In the genomic region with DNA sequence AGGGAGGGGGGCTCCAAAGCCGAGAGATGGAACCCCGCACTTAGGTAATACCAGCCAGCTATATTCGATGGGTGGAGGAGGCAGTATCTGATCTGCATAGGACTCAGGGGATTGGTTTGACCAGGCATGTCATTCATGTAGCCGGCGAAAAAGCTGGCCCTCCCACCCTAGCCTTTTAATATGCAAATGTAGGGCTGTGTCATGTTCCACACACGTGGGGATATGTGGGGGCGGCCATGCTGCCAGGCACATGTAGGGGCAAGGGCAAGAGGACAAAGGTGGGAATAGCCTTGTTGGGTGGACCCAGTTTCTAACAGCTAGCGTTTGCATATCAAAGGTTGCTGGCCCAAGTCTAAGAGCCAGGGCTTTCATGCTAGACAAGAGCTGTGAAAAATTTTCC, we compare ENCODE assay signal across 1 cellular context.
A peak's percentile ranks its signal among the peaks of the same experiment; 100 is the strongest.
TF ChIP-seq lines count a peak whose summit lies in the region.

No MANE protein-coding gene starts in this region.

TF ChIP-seq in K562, 482 proteins besides CTCF, POLR2A, EP300 and RAD21 (continued from another document and continues in another):
- TF ChIP-seq, protein P1, sequence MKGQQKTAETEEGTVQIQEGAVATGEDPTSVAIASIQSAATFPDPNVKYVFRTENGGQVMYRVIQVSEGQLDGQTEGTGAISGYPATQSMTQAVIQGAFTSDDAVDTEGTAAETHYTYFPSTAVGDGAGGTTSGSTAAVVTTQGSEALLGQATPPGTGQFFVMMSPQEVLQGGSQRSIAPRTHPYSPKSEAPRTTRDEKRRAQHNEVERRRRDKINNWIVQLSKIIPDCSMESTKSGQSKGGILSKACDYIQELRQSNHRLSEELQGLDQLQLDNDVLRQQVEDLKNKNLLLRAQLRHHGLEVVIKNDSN (CRISPR knock-in tag; IDR thresholded peaks at IDR 0.05) = peak; percentile 20; the same call in 1 of the 2 replicates
- TF ChIP-seq, protein P2, sequence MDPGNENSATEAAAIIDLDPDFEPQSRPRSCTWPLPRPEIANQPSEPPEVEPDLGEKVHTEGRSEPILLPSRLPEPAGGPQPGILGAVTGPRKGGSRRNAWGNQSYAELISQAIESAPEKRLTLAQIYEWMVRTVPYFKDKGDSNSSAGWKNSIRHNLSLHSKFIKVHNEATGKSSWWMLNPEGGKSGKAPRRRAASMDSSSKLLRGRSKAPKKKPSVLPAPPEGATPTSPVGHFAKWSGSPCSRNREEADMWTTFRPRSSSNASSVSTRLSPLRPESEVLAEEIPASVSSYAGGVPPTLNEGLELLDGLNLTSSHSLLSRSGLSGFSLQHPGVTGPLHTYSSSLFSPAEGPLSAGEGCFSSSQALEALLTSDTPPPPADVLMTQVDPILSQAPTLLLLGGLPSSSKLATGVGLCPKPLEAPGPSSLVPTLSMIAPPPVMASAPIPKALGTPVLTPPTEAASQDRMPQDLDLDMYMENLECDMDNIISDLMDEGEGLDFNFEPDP (CRISPR knock-in tag; IDR thresholded peaks at IDR 0.05) = no peak
- TF ChIP-seq SREBF1 (IDR thresholded peaks at IDR 0.05; ENCODE audit: borderline replicate concordance, low read depth, low read length) (no peak), IFI16 (CRISPR knock-in tag; IDR thresholded peaks at IDR 0.05) (no peak), PTRF (tag; IDR thresholded peaks at IDR 0.05) (no peak), SRF (CRISPR knock-in tag; IDR thresholded peaks at IDR 0.05) (no peak), RFX1 (IDR thresholded peaks at IDR 0.05) (no peak), ZC3H4 (CRISPR knock-in tag; IDR thresholded peaks at IDR 0.05; ENCODE audit: borderline replicate concordance) (no peak), ZNF764 (CRISPR knock-in tag; IDR thresholded peaks at IDR 0.05; ENCODE audit: low read depth) (no peak), ESRRB (CRISPR knock-in tag; IDR thresholded peaks at IDR 0.05; ENCODE audit: borderline replicate concordance) (no peak), GATAD2B (IDR thresholded peaks at IDR 0.05; ENCODE audit: borderline replicate concordance) (no peak), FUS (optimal IDR thresholded peaks at IDR 0.05; ENCODE audit: low read depth, low read length) (no peak), HIVEP1 (CRISPR knock-in tag; IDR thresholded peaks at IDR 0.05) (no peak), HNRNPH1 (optimal IDR thresholded peaks at IDR 0.05; ENCODE audit: low read depth, low read length) (no peak), RHOXF2B (CRISPR knock-in tag; conservative IDR thresholded peaks at IDR 0.05) (no peak), DDX20 (tag; IDR thresholded peaks at IDR 0.05; ENCODE audit: low read depth) (no peak), ZNF41 (CRISPR knock-in tag; conservative IDR thresholded peaks at IDR 0.05) (no peak), XRCC3 (IDR thresholded peaks at IDR 0.05) (no peak), EP400 (IDR thresholded peaks at IDR 0.05) (peak; percentile 85), ZFPM2 (CRISPR knock-in tag; IDR thresholded peaks at IDR 0.05) (no peak), PTBP1 (IDR thresholded peaks at IDR 0.05; ENCODE audit: low read depth, low read length) (no peak), ZNF717 (CRISPR knock-in tag; IDR thresholded peaks at IDR 0.05) (no peak), ZNF445 (CRISPR knock-in tag; IDR thresholded peaks at IDR 0.05; ENCODE audit: low read depth) (no peak), PHB2 (IDR thresholded peaks at IDR 0.05; ENCODE audit: low read depth) (no peak), SMARCA5 (IDR thresholded peaks at IDR 0.05) (no peak), YY1 (IDR thresholded peaks at IDR 0.05; ENCODE audit: borderline replicate concordance in 1 of 3, control insufficient read depth in 1 of 3, extremely low read depth in 1 of 3, insufficient read depth in 3 of 3, insufficient read length in 1 of 3, insufficient replicate concordance in 2 of 3, low read depth in 1 of 3, low read length in 2 of 3) (peak; percentile 81 to 93 (median 82))
- TF ChIP-seq, protein P3, sequence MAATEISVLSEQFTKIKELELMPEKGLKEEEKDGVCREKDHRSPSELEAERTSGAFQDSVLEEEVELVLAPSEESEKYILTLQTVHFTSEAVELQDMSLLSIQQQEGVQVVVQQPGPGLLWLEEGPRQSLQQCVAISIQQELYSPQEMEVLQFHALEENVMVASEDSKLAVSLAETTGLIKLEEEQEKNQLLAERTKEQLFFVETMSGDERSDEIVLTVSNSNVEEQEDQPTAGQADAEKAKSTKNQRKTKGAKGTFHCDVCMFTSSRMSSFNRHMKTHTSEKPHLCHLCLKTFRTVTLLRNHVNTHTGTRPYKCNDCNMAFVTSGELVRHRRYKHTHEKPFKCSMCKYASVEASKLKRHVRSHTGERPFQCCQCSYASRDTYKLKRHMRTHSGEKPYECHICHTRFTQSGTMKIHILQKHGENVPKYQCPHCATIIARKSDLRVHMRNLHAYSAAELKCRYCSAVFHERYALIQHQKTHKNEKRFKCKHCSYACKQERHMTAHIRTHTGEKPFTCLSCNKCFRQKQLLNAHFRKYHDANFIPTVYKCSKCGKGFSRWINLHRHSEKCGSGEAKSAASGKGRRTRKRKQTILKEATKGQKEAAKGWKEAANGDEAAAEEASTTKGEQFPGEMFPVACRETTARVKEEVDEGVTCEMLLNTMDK (IDR thresholded peaks at IDR 0.05; ENCODE audit: borderline replicate concordance, insufficient read depth, low read depth, low read length, poor library complexity, severe bottlenecking) = no peak
- TF ChIP-seq, protein P4, sequence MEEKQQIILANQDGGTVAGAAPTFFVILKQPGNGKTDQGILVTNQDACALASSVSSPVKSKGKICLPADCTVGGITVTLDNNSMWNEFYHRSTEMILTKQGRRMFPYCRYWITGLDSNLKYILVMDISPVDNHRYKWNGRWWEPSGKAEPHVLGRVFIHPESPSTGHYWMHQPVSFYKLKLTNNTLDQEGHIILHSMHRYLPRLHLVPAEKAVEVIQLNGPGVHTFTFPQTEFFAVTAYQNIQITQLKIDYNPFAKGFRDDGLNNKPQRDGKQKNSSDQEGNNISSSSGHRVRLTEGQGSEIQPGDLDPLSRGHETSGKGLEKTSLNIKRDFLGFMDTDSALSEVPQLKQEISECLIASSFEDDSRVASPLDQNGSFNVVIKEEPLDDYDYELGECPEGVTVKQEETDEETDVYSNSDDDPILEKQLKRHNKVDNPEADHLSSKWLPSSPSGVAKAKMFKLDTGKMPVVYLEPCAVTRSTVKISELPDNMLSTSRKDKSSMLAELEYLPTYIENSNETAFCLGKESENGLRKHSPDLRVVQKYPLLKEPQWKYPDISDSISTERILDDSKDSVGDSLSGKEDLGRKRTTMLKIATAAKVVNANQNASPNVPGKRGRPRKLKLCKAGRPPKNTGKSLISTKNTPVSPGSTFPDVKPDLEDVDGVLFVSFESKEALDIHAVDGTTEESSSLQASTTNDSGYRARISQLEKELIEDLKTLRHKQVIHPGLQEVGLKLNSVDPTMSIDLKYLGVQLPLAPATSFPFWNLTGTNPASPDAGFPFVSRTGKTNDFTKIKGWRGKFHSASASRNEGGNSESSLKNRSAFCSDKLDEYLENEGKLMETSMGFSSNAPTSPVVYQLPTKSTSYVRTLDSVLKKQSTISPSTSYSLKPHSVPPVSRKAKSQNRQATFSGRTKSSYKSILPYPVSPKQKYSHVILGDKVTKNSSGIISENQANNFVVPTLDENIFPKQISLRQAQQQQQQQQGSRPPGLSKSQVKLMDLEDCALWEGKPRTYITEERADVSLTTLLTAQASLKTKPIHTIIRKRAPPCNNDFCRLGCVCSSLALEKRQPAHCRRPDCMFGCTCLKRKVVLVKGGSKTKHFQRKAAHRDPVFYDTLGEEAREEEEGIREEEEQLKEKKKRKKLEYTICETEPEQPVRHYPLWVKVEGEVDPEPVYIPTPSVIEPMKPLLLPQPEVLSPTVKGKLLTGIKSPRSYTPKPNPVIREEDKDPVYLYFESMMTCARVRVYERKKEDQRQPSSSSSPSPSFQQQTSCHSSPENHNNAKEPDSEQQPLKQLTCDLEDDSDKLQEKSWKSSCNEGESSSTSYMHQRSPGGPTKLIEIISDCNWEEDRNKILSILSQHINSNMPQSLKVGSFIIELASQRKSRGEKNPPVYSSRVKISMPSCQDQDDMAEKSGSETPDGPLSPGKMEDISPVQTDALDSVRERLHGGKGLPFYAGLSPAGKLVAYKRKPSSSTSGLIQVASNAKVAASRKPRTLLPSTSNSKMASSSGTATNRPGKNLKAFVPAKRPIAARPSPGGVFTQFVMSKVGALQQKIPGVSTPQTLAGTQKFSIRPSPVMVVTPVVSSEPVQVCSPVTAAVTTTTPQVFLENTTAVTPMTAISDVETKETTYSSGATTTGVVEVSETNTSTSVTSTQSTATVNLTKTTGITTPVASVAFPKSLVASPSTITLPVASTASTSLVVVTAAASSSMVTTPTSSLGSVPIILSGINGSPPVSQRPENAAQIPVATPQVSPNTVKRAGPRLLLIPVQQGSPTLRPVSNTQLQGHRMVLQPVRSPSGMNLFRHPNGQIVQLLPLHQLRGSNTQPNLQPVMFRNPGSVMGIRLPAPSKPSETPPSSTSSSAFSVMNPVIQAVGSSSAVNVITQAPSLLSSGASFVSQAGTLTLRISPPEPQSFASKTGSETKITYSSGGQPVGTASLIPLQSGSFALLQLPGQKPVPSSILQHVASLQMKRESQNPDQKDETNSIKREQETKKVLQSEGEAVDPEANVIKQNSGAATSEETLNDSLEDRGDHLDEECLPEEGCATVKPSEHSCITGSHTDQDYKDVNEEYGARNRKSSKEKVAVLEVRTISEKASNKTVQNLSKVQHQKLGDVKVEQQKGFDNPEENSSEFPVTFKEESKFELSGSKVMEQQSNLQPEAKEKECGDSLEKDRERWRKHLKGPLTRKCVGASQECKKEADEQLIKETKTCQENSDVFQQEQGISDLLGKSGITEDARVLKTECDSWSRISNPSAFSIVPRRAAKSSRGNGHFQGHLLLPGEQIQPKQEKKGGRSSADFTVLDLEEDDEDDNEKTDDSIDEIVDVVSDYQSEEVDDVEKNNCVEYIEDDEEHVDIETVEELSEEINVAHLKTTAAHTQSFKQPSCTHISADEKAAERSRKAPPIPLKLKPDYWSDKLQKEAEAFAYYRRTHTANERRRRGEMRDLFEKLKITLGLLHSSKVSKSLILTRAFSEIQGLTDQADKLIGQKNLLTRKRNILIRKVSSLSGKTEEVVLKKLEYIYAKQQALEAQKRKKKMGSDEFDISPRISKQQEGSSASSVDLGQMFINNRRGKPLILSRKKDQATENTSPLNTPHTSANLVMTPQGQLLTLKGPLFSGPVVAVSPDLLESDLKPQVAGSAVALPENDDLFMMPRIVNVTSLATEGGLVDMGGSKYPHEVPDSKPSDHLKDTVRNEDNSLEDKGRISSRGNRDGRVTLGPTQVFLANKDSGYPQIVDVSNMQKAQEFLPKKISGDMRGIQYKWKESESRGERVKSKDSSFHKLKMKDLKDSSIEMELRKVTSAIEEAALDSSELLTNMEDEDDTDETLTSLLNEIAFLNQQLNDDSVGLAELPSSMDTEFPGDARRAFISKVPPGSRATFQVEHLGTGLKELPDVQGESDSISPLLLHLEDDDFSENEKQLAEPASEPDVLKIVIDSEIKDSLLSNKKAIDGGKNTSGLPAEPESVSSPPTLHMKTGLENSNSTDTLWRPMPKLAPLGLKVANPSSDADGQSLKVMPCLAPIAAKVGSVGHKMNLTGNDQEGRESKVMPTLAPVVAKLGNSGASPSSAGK (IDR thresholded peaks at IDR 0.05) = peak; percentile 76
- TF ChIP-seq, protein P5, sequence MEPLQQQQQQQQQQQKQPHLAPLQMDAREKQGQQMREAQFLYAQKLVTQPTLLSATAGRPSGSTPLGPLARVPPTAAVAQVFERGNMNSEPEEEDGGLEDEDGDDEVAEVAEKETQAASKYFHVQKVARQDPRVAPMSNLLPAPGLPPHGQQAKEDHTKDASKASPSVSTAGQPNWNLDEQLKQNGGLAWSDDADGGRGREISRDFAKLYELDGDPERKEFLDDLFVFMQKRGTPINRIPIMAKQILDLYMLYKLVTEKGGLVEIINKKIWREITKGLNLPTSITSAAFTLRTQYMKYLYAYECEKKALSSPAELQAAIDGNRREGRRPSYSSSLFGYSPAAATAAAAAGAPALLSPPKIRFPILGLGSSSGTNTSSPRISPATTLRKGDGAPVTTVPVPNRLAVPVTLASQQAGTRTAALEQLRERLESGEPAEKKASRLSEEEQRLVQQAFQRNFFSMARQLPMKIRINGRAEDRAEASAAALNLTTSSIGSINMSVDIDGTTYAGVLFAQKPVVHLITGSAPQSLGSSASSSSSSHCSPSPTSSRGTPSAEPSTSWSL (CRISPR knock-in tag; IDR thresholded peaks at IDR 0.05; ENCODE audit: borderline replicate concordance) = no peak
- TF ChIP-seq, protein P6, sequence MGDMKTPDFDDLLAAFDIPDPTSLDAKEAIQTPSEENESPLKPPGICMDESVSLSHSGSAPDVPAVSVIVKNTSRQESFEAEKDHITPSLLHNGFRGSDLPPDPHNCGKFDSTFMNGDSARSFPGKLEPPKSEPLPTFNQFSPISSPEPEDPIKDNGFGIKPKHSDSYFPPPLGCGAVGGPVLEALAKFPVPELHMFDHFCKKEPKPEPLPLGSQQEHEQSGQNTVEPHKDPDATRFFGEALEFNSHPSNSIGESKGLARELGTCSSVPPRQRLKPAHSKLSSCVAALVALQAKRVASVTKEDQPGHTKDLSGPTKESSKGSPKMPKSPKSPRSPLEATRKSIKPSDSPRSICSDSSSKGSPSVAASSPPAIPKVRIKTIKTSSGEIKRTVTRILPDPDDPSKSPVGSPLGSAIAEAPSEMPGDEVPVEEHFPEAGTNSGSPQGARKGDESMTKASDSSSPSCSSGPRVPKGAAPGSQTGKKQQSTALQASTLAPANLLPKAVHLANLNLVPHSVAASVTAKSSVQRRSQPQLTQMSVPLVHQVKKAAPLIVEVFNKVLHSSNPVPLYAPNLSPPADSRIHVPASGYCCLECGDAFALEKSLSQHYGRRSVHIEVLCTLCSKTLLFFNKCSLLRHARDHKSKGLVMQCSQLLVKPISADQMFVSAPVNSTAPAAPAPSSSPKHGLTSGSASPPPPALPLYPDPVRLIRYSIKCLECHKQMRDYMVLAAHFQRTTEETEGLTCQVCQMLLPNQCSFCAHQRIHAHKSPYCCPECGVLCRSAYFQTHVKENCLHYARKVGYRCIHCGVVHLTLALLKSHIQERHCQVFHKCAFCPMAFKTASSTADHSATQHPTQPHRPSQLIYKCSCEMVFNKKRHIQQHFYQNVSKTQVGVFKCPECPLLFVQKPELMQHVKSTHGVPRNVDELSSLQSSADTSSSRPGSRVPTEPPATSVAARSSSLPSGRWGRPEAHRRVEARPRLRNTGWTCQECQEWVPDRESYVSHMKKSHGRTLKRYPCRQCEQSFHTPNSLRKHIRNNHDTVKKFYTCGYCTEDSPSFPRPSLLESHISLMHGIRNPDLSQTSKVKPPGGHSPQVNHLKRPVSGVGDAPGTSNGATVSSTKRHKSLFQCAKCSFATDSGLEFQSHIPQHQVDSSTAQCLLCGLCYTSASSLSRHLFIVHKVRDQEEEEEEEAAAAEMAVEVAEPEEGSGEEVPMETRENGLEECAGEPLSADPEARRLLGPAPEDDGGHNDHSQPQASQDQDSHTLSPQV (IDR thresholded peaks at IDR 0.05) = peak; percentile 93
